ENCODE assay signal across 27 cellular contexts in genomic region chr3:165884518-165884917, GRCh38. TPM values are rescaled to one million over a fixed set of nuclear protein-coding genes. Genes with fewer than 3 reads are reported as not detected.
DNase-seq lines count a peak whose midpoint lies in the region; ATAC-seq, FAIRE-seq and TF ChIP-seq lines count a peak whose summit lies in the region.
"Had no signal": no experiment of that assay in that cellular context is flagged by ENCODE, and none has a peak within 500 bp of the region (broad histone marks: within the 10 kb centered on the region; RNA-seq: fewer than 3 reads in every experiment).

No MANE protein-coding gene starts in this region.

- H3K79me2 ChIP-seq in MM.1S (ENCODE audit: low read length) = no peaks in the 10 kb centered on the region

- TF ChIP-seq RAD21 in A549 (conservative IDR thresholded peaks at IDR 0.05 in 1 of 2, IDR thresholded peaks at IDR 0.05 in 1 of 2) = no peak

- no peaks in the 10 kb centered on the region for H4K20me1 ChIP-seq in MM.1S (ENCODE audit: insufficient read depth, low read length)

- FAIRE-seq in A549 (lab: Jason Lieb, UNC) (no peak), HTR-8/SVneo (lab: Jason Lieb, UNC) (no peak)

- H3K4me1 ChIP-seq in A549 (no peaks in the 10 kb centered on the region), MM.1S (ENCODE audit: low read length) (no peaks in the 10 kb centered on the region), tibial nerve (no peaks in the 10 kb centered on the region)
- H3K4me1 ChIP-seq: prostate gland, sigmoid colon had no signal

- H3K9me2 ChIP-seq in MM.1S (replicated peaks; ENCODE audit: insufficient read depth, low read length) = no peaks in the 10 kb centered on the region

- H3K27me3 ChIP-seq in MM.1S (replicated peaks; ENCODE audit: insufficient read depth, low read length) (no peaks in the 10 kb centered on the region), tibial nerve (no peaks in the 10 kb centered on the region)
- H3K27me3 ChIP-seq: neutrophil, sigmoid colon had no signal

- peak overlapping the region; percentile 61 for H2AFZ ChIP-seq in MM.1S (ENCODE audit: low read length)
- H2AFZ ChIP-seq: PC-9 had no signal

- no peak for ATAC-seq in A549
- ATAC-seq: activated CD8-positive, alpha-beta T cell treated with anti-CD3 and anti-CD28 coated beads, Interleukin-2, amount 10 ng/mL, durations not matched to agents 7 days and 5 days; esophagus mucosa; stimulated activated naive CD8-positive, alpha-beta T cell treated with anti-CD3 and anti-CD28 coated beads, Interleukin-15, Interleukin-2, amounts not matched to agents 100 U/mL and 50 U/mL, for 24 hours had no signal

- H3K4me3 ChIP-seq in A549 = peak overlapping the region; percentile 42
- H3K4me3 ChIP-seq in MM.1S (ENCODE audit: low read length) = no peak overlapping the region
- H3K4me3 ChIP-seq in tibial nerve = no peak overlapping the region
- H3K4me3 ChIP-seq: PC-9, thoracic aorta had no signal

- TF ChIP-seq EP300 in A549 (IDR thresholded peaks at IDR 0.05) = no peak
- no peak for TF ChIP-seq EP300 in tibial nerve (IDR thresholded peaks at IDR 0.05)

- POLR2A ChIA-PET in A549 (lab: Yijun Ruan, JAX) = no interaction called here

- no peaks in the 10 kb centered on the region for H3K9me3 ChIP-seq in A549
- H3K9me3 ChIP-seq in MM.1S (replicated peaks; ENCODE audit: insufficient read depth, low read length) = no peaks in the 10 kb centered on the region
- no peaks in the 10 kb centered on the region for H3K9me3 ChIP-seq in tibial nerve
- H3K9me3 ChIP-seq: neutrophil, prostate gland, sigmoid colon, thoracic aorta had no signal

- H3K27ac ChIP-seq in A549 (no peak overlapping the region), MM.1S (ENCODE audit: low read length) (no peak overlapping the region), VCaP (peak overlapping the region; percentile 46), tibial nerve (no peak overlapping the region)
- H3K27ac ChIP-seq: neutrophil, PC-9, prostate gland, sigmoid colon, thoracic aorta had no signal

- H3K36me3 ChIP-seq in MM.1S (replicated peaks; ENCODE audit: insufficient read depth, low read length) (no peaks in the 10 kb centered on the region), tibial nerve (no peaks in the 10 kb centered on the region)
- H3K36me3 ChIP-seq: neutrophil, prostate gland, sigmoid colon, thoracic aorta had no signal

- CTCF ChIA-PET in A549 (lab: Yijun Ruan, JAX) = no interaction called here

- no peak for TF ChIP-seq POLR2A in A549 (IDR thresholded peaks at IDR 0.05; ENCODE audit: low read length)
- no peak for TF ChIP-seq POLR2A in tibial nerve (IDR thresholded peaks at IDR 0.05)
- TF ChIP-seq POLR2A in erythroblast (IDR thresholded peaks at IDR 0.05; ENCODE audit: low read length) = no peak

- TF ChIP-seq CTCF in A549 (IDR thresholded peaks at IDR 0.05) (no peak), MM.1S (IDR thresholded peaks at IDR 0.05; ENCODE audit: low read length) (no peak), VCaP (conservative IDR thresholded peaks at IDR 0.05) (no peak), tibial nerve (IDR thresholded peaks at IDR 0.05) (no peak)

- H3K4me2 ChIP-seq in A549 (peak overlapping the region; percentile 63), MM.1S (ENCODE audit: low read depth, low read length) (peak overlapping the region; percentile 26; the same call in 1 of the 2 replicates)
- H3K4me2 ChIP-seq: PC-9 had no signal

- no peaks in the 10 kb centered on the region for H3F3A ChIP-seq in MM.1S (ENCODE audit: insufficient read depth, low read length)

- no peak for DNase-seq in A549 (ENCODE audit: low read depth in 1 of 2, low spot score in 1 of 2)
- DNase-seq in ELR (ENCODE audit: low read depth) = peak; percentile 75
- DNase-seq in MM.1S = no peak
- no peak for DNase-seq in tibial nerve (ENCODE audit: low spot score in 2 of 2)
- no peak for DNase-seq in NCI-H1436 (lab: John Stamatoyannopoulos, UW)
- DNase-seq in HTR-8/SVneo (ENCODE audit: insufficient read length, low spot score) = no peak
- no peak for DNase-seq in erythroblast (lab: John Stamatoyannopoulos, UW)
- DNase-seq: activated CD4-positive, alpha-beta T cell treated with anti-CD3 and anti-CD28 coated beads for 1 hour; activated CD8-positive, alpha-beta T cell treated with anti-CD3 and anti-CD28 coated beads, Interleukin-2, amount 10 ng/mL, durations not matched to agents 7 days and 5 days; CD8-positive, alpha-beta memory T cell; DMS79 treated with DMSO at 0.1 percent for 48 hours; effector memory CD4-positive, alpha-beta T cell; foreskin melanocyte; IMR-90; mesendoderm; NCI-H1694; NCI-H82; SIG-M5; sigmoid colon; stimulated activated naive CD8-positive, alpha-beta T cell treated with anti-CD3 and anti-CD28 coated beads, Interleukin-15, Interleukin-2, amounts not matched to agents 100 U/mL and 50 U/mL, for 24 hours; T-helper 1 cell had no signal

- no peak overlapping the region for H3K9ac ChIP-seq in MM.1S (ENCODE audit: low read length)

TF ChIP-seq in A549, 52 proteins besides CTCF, POLR2A, EP300 and RAD21:
- TF ChIP-seq E2F6 (IDR thresholded peaks at IDR 0.05; ENCODE audit: borderline replicate concordance, low read depth) (no peak), CBX2 (IDR thresholded peaks at IDR 0.05; ENCODE audit: borderline replicate concordance, low read depth) (no peak), RNF2 (IDR thresholded peaks at IDR 0.05; ENCODE audit: borderline replicate concordance, low read depth) (no peak), CHD2 (IDR thresholded peaks at IDR 0.05; ENCODE audit: low read length, partially characterized antibody) (no peak), FOSL2 (IDR thresholded peaks at IDR 0.05) (no peak), FOSL2 (CRISPR knock-in tag; IDR thresholded peaks at IDR 0.05) (no peak), HOXB5 (CRISPR knock-in tag; IDR thresholded peaks at IDR 0.05) (no peak), NFE2L2 (conservative IDR thresholded peaks at IDR 0.05; ENCODE audit: low read length) (no peak), MAZ (IDR thresholded peaks at IDR 0.05; ENCODE audit: borderline replicate concordance, low read depth, low read length) (no peak), NPAS2 (CRISPR knock-in tag; IDR thresholded peaks at IDR 0.05; ENCODE audit: borderline replicate concordance) (no peak), PHF8 (IDR thresholded peaks at IDR 0.05; ENCODE audit: borderline replicate concordance, low read depth) (no peak), HEYL (CRISPR knock-in tag; IDR thresholded peaks at IDR 0.05) (no peak), RFX5 (IDR thresholded peaks at IDR 0.05) (no peak), HOXB13 (CRISPR knock-in tag; IDR thresholded peaks at IDR 0.05; ENCODE audit: low read depth) (no peak), HES2 (IDR thresholded peaks at IDR 0.05) (no peak), KDM1A (IDR thresholded peaks at IDR 0.05; ENCODE audit: low read depth) (no peak), MYC (IDR thresholded peaks at IDR 0.05; ENCODE audit: borderline replicate concordance, low read length) (no peak), ZSCAN20 (CRISPR knock-in tag; IDR thresholded peaks at IDR 0.05) (no peak), ESRRA (IDR thresholded peaks at IDR 0.05; ENCODE audit: borderline replicate concordance, low read length) (no peak), FOSB (CRISPR knock-in tag; IDR thresholded peaks at IDR 0.05) (no peak)
TF ChIP-seq in A549: peak in this region for 0.

RNA-seq across cellular contexts. Expression of gene BCHE, which starts 47.3 kb away (rescaled TPM):
- 4.7 and 5.5 TPM in 2 replicates for polyA plus RNA-seq in A549 (2011; rRNA removed)
- polyA plus RNA-seq in A549 (2012; cell fraction: cytosol; rRNA removed) = 0.19 and 0.25 TPM in 2 replicates
- 0.12 and 0.26 TPM in 2 replicates for polyA plus RNA-seq in A549 (2012; cell fraction: nucleus; rRNA removed)
- polyA plus RNA-seq in A549 (2017; fragmentation: RNase III; extraction: RNeasy Plus Mini Kit Qiagen cat#74134 plus additional on column Dnase treatment) = 2.1 to 2.8 TPM (median 2.6 TPM) in 3 replicates
- polyA minus RNA-seq in A549 (2011; rRNA and poly(A)+ RNA removed) = 0.83 and 1.8 TPM in 2 replicates
- total RNA-seq in tibial nerve = 1 to 10 TPM in 1 of 4 donors, under 1 TPM in 2, not detected in 1; 0.30 to 1.3 (median 0.98) TPM
- total RNA-seq: activated CD8-positive, alpha-beta T cell treated with anti-CD3 and anti-CD28 coated beads, Interleukin-2, amount 10 ng/mL, durations not matched to agents 7 days and 5 days; CD8-positive, alpha-beta memory T cell; PC-9 had no signal
- polyA plus RNA-seq: CD8-positive, alpha-beta memory T cell had no signal
